In genomic region chr7:17772581-17773288, GRCh38 we compare ENCODE assay signal across 13 cellular contexts.
DNase-seq lines count a peak whose midpoint lies in the region; ATAC-seq, FAIRE-seq and TF ChIP-seq lines count a peak whose summit lies in the region.
"Had no signal": no experiment of that assay in that cellular context is flagged by ENCODE, and none has a peak within 500 bp of the region (broad histone marks: within the 10 kb centered on the region; RNA-seq: fewer than 3 reads in every experiment).

No MANE protein-coding gene starts in this region.

- no peak for TF ChIP-seq RAD21 in K562 (CRISPR knock-in tag; conservative IDR thresholded peaks at IDR 0.05 in 1 of 2, IDR thresholded peaks at IDR 0.05 in 1 of 2)

- H3K4me1 ChIP-seq in K562 (replicated peaks in 1 of 2; ENCODE audit: control insufficient read depth in 2 of 2, insufficient read depth in 2 of 2, low read length in 2 of 2): no peaks in the 10 kb centered on the region
- no peaks in the 10 kb centered on the region for H3K4me1 ChIP-seq in mucosa of descending colon (ENCODE audit: low read depth)
- no peaks in the 10 kb centered on the region for H3K4me1 ChIP-seq in vagina
- H3K4me1 ChIP-seq: prostate gland had no signal

- DNase-seq in ELF-1 (ENCODE audit: low read depth, low spot score): peak; percentile 4
- DNase-seq in Jurkat, Clone E6-1 (ENCODE audit: low read depth, low spot score): peak; percentile 80
- no peak for DNase-seq in K562 (ENCODE audit: extremely low read depth in 1 of 4, low spot score in 3 of 4)
- no peak for DNase-seq in mucosa of descending colon
- DNase-seq in urothelium cell line (ENCODE audit: low spot score): no peak
- DNase-seq in vagina (ENCODE audit: extremely low spot score in 2 of 2): no peak
- DNase-seq: activated CD4-positive, alpha-beta T cell treated with anti-CD3 and anti-CD28 coated beads, Interleukin-2, amount 50 U/mL, for 1 hour; activated naive CD4-positive, alpha-beta T cell treated with anti-CD3 and anti-CD28 coated beads, Interleukin-2, amount 10 ng/mL, durations not matched to agents 7 days and 5 days; H7; NCI-H526 had no signal

- TF ChIP-seq EP300 in K562 (IDR thresholded peaks at IDR 0.05; ENCODE audit: low read length): no peak

- 0 out of 3 replicates have a peak, but pooled peaks have one; percentile 25 for ATAC-seq in K562
- ATAC-seq in mucosa of descending colon: peak; percentile 45
- no peak for ATAC-seq in HG03469 (IDR thresholded peaks at IDR 0.05; ENCODE audit: unreplicated experiment)
- no peak for ATAC-seq in HG02798 (IDR thresholded peaks at IDR 0.05; ENCODE audit: poor library complexity, unreplicated experiment)

- POLR2A ChIA-PET in K562 (lab: Yijun Ruan, JAX): interaction anchor here (0.6 kb wide), 1 partner anchor 552 kb away, joined by 4 read pairs; no protein-coding TSS in a partner anchor

- H3K9me1 ChIP-seq in K562 (ENCODE audit: control insufficient read depth, insufficient read depth, low read length): no peaks in the 10 kb centered on the region

- no peaks in the 10 kb centered on the region for H4K20me1 ChIP-seq in K562 (replicated peaks; ENCODE audit: control insufficient read depth, insufficient read depth, low read length)

- H3K4me2 ChIP-seq in K562 (ENCODE audit: insufficient read depth, low read length): no peak overlapping the region

- no peaks in the 10 kb centered on the region for H3K9me3 ChIP-seq in K562 (replicated peaks; ENCODE audit: control insufficient read depth, insufficient read depth, low read depth, low read length)
- no peaks in the 10 kb centered on the region for H3K9me3 ChIP-seq in mucosa of descending colon
- no peaks in the 10 kb centered on the region for H3K9me3 ChIP-seq in vagina
- H3K9me3 ChIP-seq: prostate gland had no signal

- H2AFZ ChIP-seq in K562 (ENCODE audit: low read depth, low read length): no peak overlapping the region

- no TSS peak for BruUV-seq in K562 (replicated peaks; lab: Mats Ljungman, UMichigan)

- CTCF ChIA-PET in K562 (lab: Yijun Ruan, JAX; ENCODE audit: low intra/inter-chr PET ratio): no interaction called here

- in situ Hi-C loops in K562 (cut with MboI): loop anchor here (10.0 kb wide), 1 partner anchor 552 kb away; no protein-coding TSS in a partner anchor

- H3K36me3 ChIP-seq in K562 (ENCODE audit: control insufficient read depth, insufficient read depth, low read length) (no peaks in the 10 kb centered on the region), mucosa of descending colon (ENCODE audit: low read depth) (no peaks in the 10 kb centered on the region), vagina (no peaks in the 10 kb centered on the region)
- H3K36me3 ChIP-seq: prostate gland had no signal

- TF ChIP-seq CTCF in K562 (IDR thresholded peaks at IDR 0.05 in 2 of 3, conservative IDR thresholded peaks at IDR 0.05 in 1 of 3; ENCODE audit: insufficient read depth in 2 of 3, low read depth in 1 of 3, low read length in 3 of 3) (no peak), mucosa of descending colon (IDR thresholded peaks at IDR 0.05) (no peak), vagina (IDR thresholded peaks at IDR 0.05) (no peak)

- H3K27me3 ChIP-seq in K562 (ENCODE audit: control insufficient read depth in 2 of 2, insufficient read depth in 2 of 2, low read length in 2 of 2) (no peaks in the 10 kb centered on the region), vagina (no peaks in the 10 kb centered on the region)

- TF ChIP-seq POLR2A in K562 (conservative IDR thresholded peaks at IDR 0.05): no peak
- TF ChIP-seq POLR2A in vagina (IDR thresholded peaks at IDR 0.05): no peak

- FAIRE-seq in K562 (lab: Jason Lieb, UNC) (no peak), urothelium cell line (lab: Jason Lieb, UNC) (no peak)

- intact Hi-C loops in K562 (cut with micrococcal nuclease) (loop anchor here (5.0 kb wide), 1 partner anchor 90 kb away; no protein-coding TSS in a partner anchor), mucosa of descending colon (cut with DNase I, micrococcal nuclease) (no loop called here), vagina (cut with DNase I) (no loop called here)

- H3K4me3 ChIP-seq in Jurkat, Clone E6-1 (ENCODE audit: low read length): no peak overlapping the region
- no peak overlapping the region for H3K4me3 ChIP-seq in K562
- H3K4me3 ChIP-seq in mucosa of descending colon: no peak overlapping the region
- no peak overlapping the region for H3K4me3 ChIP-seq in vagina
- H3K4me3 ChIP-seq: prostate gland had no signal

- no peak overlapping the region for H3K9ac ChIP-seq in K562 (ENCODE audit: insufficient read depth in 1 of 2, low read depth in 2 of 2, low read length in 2 of 2)

- no peak overlapping the region for H3K27ac ChIP-seq in K562 (ENCODE audit: extremely low read depth, low read depth, low read length)
- H3K27ac ChIP-seq in vagina: no peak overlapping the region
- H3K27ac ChIP-seq: prostate gland had no signal

- WGBS in K562 (ENCODE audit: insufficient coverage, low coverage, missing lambda C conversion rate): 17% methylated on average over 4 of the region's 4 CpGs

- H3K79me2 ChIP-seq in K562 (ENCODE audit: control insufficient read depth, insufficient read depth, low read length): no peaks in the 10 kb centered on the region

TF ChIP-seq in K562, 482 proteins besides CTCF, POLR2A, EP300 and RAD21:
- TF ChIP-seq RAD51 (IDR thresholded peaks at IDR 0.05; ENCODE audit: borderline replicate concordance, low read depth) (no peak), ZNF668 (CRISPR knock-in tag; IDR thresholded peaks at IDR 0.05) (no peak), KDM5B (IDR thresholded peaks at IDR 0.05; ENCODE audit: insufficient replicate concordance, low read depth, low read length) (no peak), ZBTB7A (IDR thresholded peaks at IDR 0.05; ENCODE audit: borderline replicate concordance, control insufficient read depth, low read depth, low read length) (no peak), NELFE (IDR thresholded peaks at IDR 0.05; ENCODE audit: insufficient read depth, insufficient read length) (no peak), TCF3 (CRISPR knock-in tag; IDR thresholded peaks at IDR 0.05) (no peak), ELK3 (CRISPR knock-in tag; IDR thresholded peaks at IDR 0.05) (no peak), ERF (CRISPR knock-in tag; IDR thresholded peaks at IDR 0.05) (no peak), PKNOX1 (IDR thresholded peaks at IDR 0.05) (no peak)
TF ChIP-seq in K562: peak in this region for 0.

Comparison
In these comparisons a context has a peak if more than half of its experiments do, and no peak if none do; other contexts are left out.
1. DNase-seq: peak in ELF-1 (single experiment) and Jurkat, Clone E6-1 (single experiment); none in K562 (0 of 4), mucosa of descending colon (0 of 3), urothelium cell line (single experiment) and vagina (0 of 2).
2. ATAC-seq: peak in K562 (single experiment) and mucosa of descending colon (single experiment); none in HG03469 (single experiment) and HG02798 (single experiment).